15 cellular contexts compared by ENCODE assay signal in the genomic region with DNA sequence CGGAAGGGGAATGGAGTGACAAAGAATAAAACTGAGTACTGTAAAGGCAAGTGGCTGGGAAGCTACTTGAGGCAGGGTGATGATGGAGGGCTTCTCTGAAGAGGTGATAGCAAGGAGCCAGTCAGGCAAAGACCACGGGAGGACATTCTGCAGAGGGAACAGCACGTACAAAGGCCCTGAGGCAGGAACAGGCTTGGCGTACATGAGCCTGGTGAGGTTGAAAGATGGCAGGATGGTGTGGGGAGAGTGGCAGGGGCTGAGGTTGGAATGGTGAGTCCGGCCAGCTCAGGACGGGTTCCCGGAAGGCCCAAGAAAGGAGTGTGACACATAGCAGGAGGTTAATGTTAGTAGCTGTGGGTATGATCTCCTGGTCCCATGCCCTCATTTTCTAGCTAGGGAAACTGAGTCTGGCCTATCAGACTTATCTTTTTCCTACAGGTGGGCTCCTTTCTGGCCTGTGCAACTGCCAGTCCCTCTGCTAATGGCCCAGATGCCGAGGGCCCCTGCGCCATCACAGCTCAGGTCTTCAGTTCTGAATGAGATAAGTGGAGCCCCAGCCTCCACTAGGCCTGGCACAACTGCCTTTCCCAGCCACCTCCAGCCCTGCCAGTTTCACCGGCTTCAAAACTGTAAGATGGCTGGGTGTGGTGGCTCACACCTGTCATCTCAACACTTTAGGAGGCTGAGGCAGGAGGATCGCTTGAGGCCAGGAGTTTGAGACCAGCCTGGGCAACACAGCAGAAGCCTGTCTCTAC.
DNase-seq lines count a peak whose midpoint lies in the region; ATAC-seq, FAIRE-seq and TF ChIP-seq lines count a peak whose summit lies in the region.
"Had no signal": no experiment of that assay in that cellular context is flagged by ENCODE, and none has a peak within 500 bp of the region (broad histone marks: within the 10 kb centered on the region; RNA-seq: fewer than 3 reads in every experiment).

No MANE protein-coding gene starts in this region.

- BruUV-seq in HCT116 (replicated peaks; lab: Mats Ljungman, UMichigan) (no TSS peak), OCI-LY7 (replicated peaks; lab: Mats Ljungman, UMichigan) (no TSS peak)

- H3K9ac ChIP-seq in HCT116 (ENCODE audit: low read length) (no peak overlapping the region), H1 (replicated peaks in 1 of 4; ENCODE audit: extremely low read depth in 1 of 4, low read depth in 3 of 4, low read length in 3 of 4) (no peak overlapping the region)

- H3K9me3 ChIP-seq in HCT116 (ENCODE audit: control insufficient read depth in 1 of 2, insufficient read depth in 1 of 2, low read depth in 1 of 2, low read length in 2 of 2), result no peaks in the 10 kb centered on the region
- no peaks in the 10 kb centered on the region; the same call in 1 of the 2 replicates for H3K9me3 ChIP-seq in OCI-LY7 (ENCODE audit: low read length)
- H3K9me3 ChIP-seq in H1 (ENCODE audit: insufficient read depth in 2 of 2, low read depth in 1 of 2, low read length in 1 of 2), result no peaks in the 10 kb centered on the region
- H3K9me3 ChIP-seq in sigmoid colon, result no peaks in the 10 kb centered on the region
- no peaks in the 10 kb centered on the region for H3K9me3 ChIP-seq in prostate gland
- H3K9me3 ChIP-seq: A549, Caco-2 had no signal

- TF ChIP-seq POLR2A in HCT116 (IDR thresholded peaks at IDR 0.05; ENCODE audit: borderline replicate concordance, extremely low read depth, insufficient read depth, insufficient read length), result no peak
- TF ChIP-seq POLR2A in H1 (IDR thresholded peaks at IDR 0.05; ENCODE audit: control extremely low read depth in 1 of 2, low read depth in 2 of 2, low read length in 2 of 2), result no peak
- TF ChIP-seq POLR2A in sigmoid colon (IDR thresholded peaks at IDR 0.05), result no peak
- no peak for TF ChIP-seq POLR2A in prostate gland (IDR thresholded peaks at IDR 0.05)

- no peak for TF ChIP-seq CTCF in HCT116 (IDR thresholded peaks at IDR 0.05 in 2 of 3, conservative IDR thresholded peaks at IDR 0.05 in 1 of 3; ENCODE audit: borderline replicate concordance in 1 of 3, insufficient read depth in 1 of 3, low read depth in 2 of 3, low read length in 2 of 3)
- no peak for TF ChIP-seq CTCF in OCI-LY7 (conservative IDR thresholded peaks at IDR 0.05; ENCODE audit: low read length)
- no peak for TF ChIP-seq CTCF in H1 (IDR thresholded peaks at IDR 0.05; ENCODE audit: control extremely low read depth in 1 of 3, insufficient read depth in 1 of 3, low read depth in 1 of 3, low read length in 3 of 3)
- no peak for TF ChIP-seq CTCF in sigmoid colon (IDR thresholded peaks at IDR 0.05)
- TF ChIP-seq CTCF in prostate gland (IDR thresholded peaks at IDR 0.05), result no peak

- H4K8ac ChIP-seq in H1 (ENCODE audit: extremely low read depth, insufficient read depth, low read length), result no peak overlapping the region

- intact Hi-C loops in HCT116 (cut with micrococcal nuclease), result loop anchor here (1.0 kb wide), 1 partner anchor 116 kb away; no protein-coding TSS in a partner anchor
- intact Hi-C loops in OCI-LY7 (cut with micrococcal nuclease; ENCODE audit: unreplicated experiment), result loop anchor here (1.0 to 2.0 kb wide), 3 partner anchors 17 to 115 kb away; no protein-coding TSS in a partner anchor
- intact Hi-C loops in sigmoid colon (cut with DNase I), result loop anchor here (1.0 to 5.0 kb wide), 2 partner anchors 116 to 165 kb away; no protein-coding TSS in a partner anchor
- intact Hi-C loops in prostate gland (cut with DNase I), result loop anchor here (5.0 kb wide), 1 partner anchor 110 kb away; the partner anchor contains the start of gene CAMK2N1

- FAIRE-seq in H1 (lab: Jason Lieb, UNC), result no peak
- FAIRE-seq: A549 had no signal

- H2BK120ac ChIP-seq in H1 (replicated peaks; ENCODE audit: low read depth, low read length), result no peak overlapping the region

- H3K23me2 ChIP-seq in H1 (ENCODE audit: low read depth, low read length), result peaks cover 4% of the 10 kb centered on the region; the same call in 1 of the 2 replicates

- H4K5ac ChIP-seq in H1 (ENCODE audit: insufficient read length, low read depth, low read length), result no peak overlapping the region

- H3K79me2 ChIP-seq in HCT116 (ENCODE audit: insufficient read depth, low read length) (no peaks in the 10 kb centered on the region), OCI-LY7 (ENCODE audit: insufficient read depth, low read depth, low read length) (no peaks in the 10 kb centered on the region), H1 (ENCODE audit: control insufficient read depth in 1 of 2, insufficient read depth in 2 of 2, low read length in 2 of 2) (no peaks in the 10 kb centered on the region)

- 90% methylated on average over 11 of the region's 11 CpGs; no CpG with 5 or more reads in 1 of the 2 experiments for WGBS in H1 (ENCODE audit: extremely low coverage in 1 of 2, insufficient coverage in 1 of 2, insufficient read length in 1 of 2, insufficient replicate concordance in 2 of 2, low coverage in 1 of 2, low lambda C conversion rate in 2 of 2, missing lambda C conversion rate in 1 of 2), 2 experiments
- WGBS in sigmoid colon, 2 donors, result 93 to 94% methylated on average over 11 of the region's 11 CpGs
- WGBS in prostate gland, result 94% methylated on average over 11 of the region's 11 CpGs

- peak overlapping the region; percentile 81 for H2AFZ ChIP-seq in HCT116 (ENCODE audit: low read depth, low read length, poor library complexity, severe bottlenecking)
- H2AFZ ChIP-seq in OCI-LY7 (ENCODE audit: low read length), result no peak overlapping the region
- no peak overlapping the region for H2AFZ ChIP-seq in H1 (ENCODE audit: low read length)
- H2AFZ ChIP-seq: GM23338 had no signal

- no peak overlapping the region for H2BK20ac ChIP-seq in H1 (ENCODE audit: low read length)

- H3K27ac ChIP-seq in HCT116 (ENCODE audit: low read depth, low read length) (no peak overlapping the region), OCI-LY7 (ENCODE audit: low read depth, low read length, poor library complexity, severe bottlenecking) (peak overlapping the region; percentile 5), H1 (ENCODE audit: low read depth, low read length) (no peak overlapping the region), sigmoid colon (no peak overlapping the region), prostate gland (no peak overlapping the region)
- H3K27ac ChIP-seq: 22Rv1, C4-2B, HL-60 had no signal

- DNase-seq in HCT116 (ENCODE audit: low read depth, low spot score) (no peak), OCI-LY7 (ENCODE audit: low spot score) (no peak), H1 (ENCODE audit: low read depth in 1 of 2, low spot score in 2 of 2) (no peak), sigmoid colon (peak; percentile 51), prostate gland (ENCODE audit: low spot score) (no peak), NCI-H526 (lab: John Stamatoyannopoulos, UW) (no peak)
- DNase-seq: DMS79, GDM1 had no signal

- H2AK5ac ChIP-seq in H1 (ENCODE audit: low read depth, low read length), result no peak overlapping the region; the same call in 1 of the 2 replicates

- no peak overlapping the region for H3K56ac ChIP-seq in H1 (replicated peaks; ENCODE audit: insufficient read length, low read depth, low read length)

- H3K79me1 ChIP-seq in H1 (ENCODE audit: low read depth, low read length), result no peaks in the 10 kb centered on the region

- no peak overlapping the region for H2BK5ac ChIP-seq in H1 (ENCODE audit: low read depth, low read length)

- H3K4me1 ChIP-seq in HCT116 (ENCODE audit: control insufficient read depth in 1 of 2, insufficient read depth in 2 of 2, low read length in 2 of 2) (peaks cover 4 to 31% of the 10 kb centered on the region in 2 experiments; a peak in 3 of 4 replicates), OCI-LY7 (ENCODE audit: insufficient read depth, low read length, poor library complexity, severe bottlenecking) (peaks cover 65% of the 10 kb centered on the region), H1 (replicated peaks in 1 of 4; ENCODE audit: control insufficient read depth in 3 of 4, insufficient read depth in 4 of 4, low read length in 3 of 4) (no peaks in the 10 kb centered on the region), sigmoid colon (no peaks in the 10 kb centered on the region), prostate gland (replicated peaks) (no peaks in the 10 kb centered on the region)
- H3K4me1 ChIP-seq: Caco-2 had no signal

- TF ChIP-seq EP300 in H1 (IDR thresholded peaks at IDR 0.05; ENCODE audit: borderline replicate concordance in 1 of 2, low read depth in 2 of 2, low read length in 2 of 2) (no peak), sigmoid colon (IDR thresholded peaks at IDR 0.05) (no peak)

- CTCF ChIA-PET in HCT116 (lab: Charles Lee), result interaction anchor here (0.7 to 1.5 kb wide), 6 partner anchors 13 to 117 kb away, joined by 3 to 5 read pairs (median 4); no protein-coding TSS in a partner anchor
- CTCF ChIA-PET in OCI-LY7 (lab: Charles Lee; ENCODE audit: unreplicated experiment), result interaction anchor here (0.5 to 1.2 kb wide), 6 partner anchors 15 to 739 kb away, joined by 3 to 16 read pairs (median 3); no protein-coding TSS in a partner anchor
- CTCF ChIA-PET in H1 (lab: Charles Lee; ENCODE audit: partially characterized antibody), result interaction anchor here (0.7 to 9.8 kb wide), 42 partner anchors 8 to 271 kb away, joined by 3 to 89 read pairs (median 4); no protein-coding TSS in a partner anchor

- H4K20me1 ChIP-seq in HCT116 (ENCODE audit: insufficient read depth), result no peaks in the 10 kb centered on the region
- H4K20me1 ChIP-seq in OCI-LY7 (ENCODE audit: insufficient read depth, low read length), result no peaks in the 10 kb centered on the region
- H4K20me1 ChIP-seq in H1 (replicated peaks in 1 of 2; ENCODE audit: control insufficient read depth in 1 of 2, insufficient read depth in 2 of 2, low read length in 2 of 2), result peaks cover 0 to 3% of the 10 kb centered on the region in 2 experiments

- no peaks in the 10 kb centered on the region for H3K9me2 ChIP-seq in HCT116 (ENCODE audit: insufficient read depth)
- no peaks in the 10 kb centered on the region for H3K9me2 ChIP-seq in OCI-LY7 (ENCODE audit: insufficient read depth, low read length)

- H4K91ac ChIP-seq in H1 (replicated peaks; ENCODE audit: insufficient read length, low read length), result no peak overlapping the region

- POLR2A ChIA-PET in HCT116 (lab: Charles Lee), result no interaction called here
- POLR2A ChIA-PET in OCI-LY7 (lab: Charles Lee), result interaction anchor here (0.6 to 6.6 kb wide), 4 partner anchors 10 to 254 kb away, joined by 3 to 43 read pairs (median 3); no protein-coding TSS in a partner anchor
- POLR2A ChIA-PET in H1 (lab: Charles Lee; ENCODE audit: partially characterized antibody), result no interaction called here

- H3K4ac ChIP-seq in H1 (replicated peaks; ENCODE audit: insufficient read length, low read depth, low read length), result no peak overlapping the region

- RAD21 ChIA-PET in HCT116 (lab: Charles Lee; ENCODE audit: low non-redundant PET in 1 of 2, low total read pairs in 2 of 2, uncharacterized antibody in 2 of 2, unreplicated experiment in 2 of 2), result interaction anchor here in 1 of 2 experiments (0.6 kb wide), 1 partner anchor 105 kb away, joined by 6 read pairs; no protein-coding TSS in a partner anchor

- H3K36me3 ChIP-seq in HCT116 (ENCODE audit: control insufficient read depth in 1 of 2, insufficient read depth in 2 of 2, low read length in 2 of 2) (no peaks in the 10 kb centered on the region), OCI-LY7 (ENCODE audit: insufficient read depth, low read length) (no peaks in the 10 kb centered on the region), H1 (ENCODE audit: control insufficient read depth in 2 of 4, insufficient read depth in 4 of 4, low read length in 3 of 4) (no peaks in the 10 kb centered on the region), sigmoid colon (no peaks in the 10 kb centered on the region), prostate gland (no peaks in the 10 kb centered on the region)

- no peak overlapping the region for H3K23ac ChIP-seq in H1 (ENCODE audit: insufficient read length)

- no peak overlapping the region; the same call in 1 of the 2 replicates for H2BK15ac ChIP-seq in H1 (ENCODE audit: low read length)

- ATAC-seq in HCT116, result no peak
- ATAC-seq in HG02798 (IDR thresholded peaks at IDR 0.05; ENCODE audit: poor library complexity, unreplicated experiment), result no peak

- no peak overlapping the region for H3K4me3 ChIP-seq in HCT116 (replicated peaks in 1 of 2; ENCODE audit: low read depth in 1 of 2, low read length in 2 of 2)
- H3K4me3 ChIP-seq in OCI-LY7 (ENCODE audit: low read depth, low read length, poor library complexity, severe bottlenecking), result no peak overlapping the region
- no peak overlapping the region for H3K4me3 ChIP-seq in H1 (ENCODE audit: extremely low read depth in 1 of 4, insufficient read depth in 2 of 4, low read depth in 3 of 4, low read length in 4 of 4)
- no peak overlapping the region for H3K4me3 ChIP-seq in sigmoid colon
- H3K4me3 ChIP-seq in prostate gland, result no peak overlapping the region
- H3K4me3 ChIP-seq: A549, GM23338 had no signal

- no peaks in the 10 kb centered on the region for H3K27me3 ChIP-seq in HCT116 (ENCODE audit: insufficient read depth, low read length)
- H3K27me3 ChIP-seq in H1 (replicated peaks in 1 of 4; ENCODE audit: control insufficient read depth in 3 of 4, extremely low read depth in 1 of 4, insufficient read depth in 3 of 4, low read length in 3 of 4), result peaks cover 0 to 10% (median 3%) of the 10 kb centered on the region in 4 experiments; a peak in 4 of 7 replicates
- peaks cover 0 to 20% (median 10%) of the 10 kb centered on the region in 3 donors for H3K27me3 ChIP-seq in sigmoid colon
- H3K27me3 ChIP-seq in prostate gland (replicated peaks; ENCODE audit: insufficient read depth), result no peaks in the 10 kb centered on the region

- TF ChIP-seq RAD21 in HCT116 (IDR thresholded peaks at IDR 0.05; ENCODE audit: low read depth) (no peak), H1 (IDR thresholded peaks at IDR 0.05 in 1 of 2, conservative IDR thresholded peaks at IDR 0.05 in 1 of 2; ENCODE audit: low read depth in 2 of 2, low read length in 2 of 2) (no peak)

- no peak overlapping the region for H2BK12ac ChIP-seq in H1 (ENCODE audit: low read depth, low read length)

- no peak overlapping the region for H3K14ac ChIP-seq in H1 (ENCODE audit: insufficient read length)

- H3K18ac ChIP-seq in H1 (ENCODE audit: extremely low read depth, low read length), result no peak overlapping the region

- no peak overlapping the region for H3K4me2 ChIP-seq in HCT116 (ENCODE audit: low read length)
- no peak overlapping the region for H3K4me2 ChIP-seq in OCI-LY7 (ENCODE audit: low read length)
- H3K4me2 ChIP-seq in H1 (ENCODE audit: insufficient read depth in 1 of 2, low read depth in 2 of 2, low read length in 2 of 2), result no peak overlapping the region
- H3K4me2 ChIP-seq: A549, GM23338 had no signal
